8 cellular contexts compared by ENCODE assay signal in the genomic region with DNA sequence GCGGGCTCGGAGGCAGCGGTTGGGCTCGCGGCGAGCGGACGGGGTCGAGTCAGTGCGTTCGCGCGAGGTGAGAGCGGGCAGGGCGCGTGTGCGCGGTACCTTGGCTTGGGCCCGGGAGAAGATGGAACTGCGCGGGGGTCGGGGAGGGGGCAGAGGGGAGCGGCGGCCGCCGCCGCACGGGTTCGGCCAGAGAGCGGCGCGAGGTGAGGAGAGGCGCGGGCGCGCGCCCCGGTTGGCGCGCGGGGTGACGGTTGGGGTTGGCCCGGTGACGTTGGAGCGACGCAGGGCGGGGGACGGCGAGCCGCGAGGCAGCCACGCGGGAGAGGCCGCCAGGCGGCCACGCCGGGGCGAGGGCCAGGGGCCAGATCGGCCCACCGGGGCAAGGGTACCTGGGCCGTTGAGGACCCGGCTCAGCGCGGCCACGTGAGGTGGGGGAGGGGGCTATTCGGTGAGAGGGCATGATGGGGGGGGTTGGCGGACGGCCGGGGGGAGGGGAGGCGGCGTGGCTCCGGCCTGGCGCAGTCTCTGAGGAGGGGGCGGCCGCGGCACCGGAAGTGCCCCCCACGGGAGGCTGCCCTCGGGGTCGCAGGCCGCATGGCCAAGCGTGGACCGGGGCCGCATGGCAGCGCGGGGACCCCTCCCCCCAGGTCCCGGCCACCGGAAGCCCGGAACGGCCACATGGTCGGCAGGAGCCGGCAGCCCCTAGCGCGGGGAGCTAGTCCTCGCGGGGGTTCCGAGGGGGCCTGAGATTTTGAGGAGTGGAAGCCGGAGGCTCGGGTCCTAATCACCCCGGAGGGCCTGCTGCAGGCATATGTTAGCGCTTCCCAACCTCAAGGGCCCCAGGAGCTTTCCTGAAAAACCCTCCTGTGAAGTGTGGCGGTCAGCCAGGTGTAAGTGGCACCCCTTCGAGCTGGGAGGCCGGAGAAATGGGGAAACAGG. TPM values are rescaled to one million over a fixed set of nuclear protein-coding genes. Genes with fewer than 3 reads are reported as not detected.
DNase-seq lines count a peak whose midpoint lies in the region; ATAC-seq and TF ChIP-seq lines count a peak whose summit lies in the region.

No MANE protein-coding gene starts in this region.

- peaks cover 20% of the 10 kb centered on the region for H3K36me3 ChIP-seq in colonic mucosa
- peaks cover 4 to 39% of the 10 kb centered on the region in 2 donors for H3K36me3 ChIP-seq in left lung

- TF ChIP-seq CTCF in WI38 (IDR thresholded peaks at IDR 0.05; ENCODE audit: low read depth, low read length), result no peak
- TF ChIP-seq CTCF in colonic mucosa (IDR thresholded peaks at IDR 0.05), result no peak
- TF ChIP-seq CTCF in left lung (IDR thresholded peaks at IDR 0.05), result no peak

- ATAC-seq in HG03342 (IDR thresholded peaks at IDR 0.05; ENCODE audit: unreplicated experiment) (peak; percentile 1), left lung (peak; percentile 12), HG02610 (IDR thresholded peaks at IDR 0.05; ENCODE audit: unreplicated experiment) (no peak)

- H3K27me3 ChIP-seq in colonic mucosa (no peaks in the 10 kb centered on the region), left lung (no peaks in the 10 kb centered on the region)

- H3K9me3 ChIP-seq in colonic mucosa (no peaks in the 10 kb centered on the region), left lung (no peaks in the 10 kb centered on the region)

- peak overlapping the region; percentile 98 for H3K4me3 ChIP-seq in WI38 (ENCODE audit: low read depth, low read length)
- H3K4me3 ChIP-seq in colonic mucosa, result peak overlapping the region; percentile 74
- peak overlapping the region; percentile 89 to 97 for H3K4me3 ChIP-seq in left lung

- intact Hi-C loops in colonic mucosa (cut with DNase I) (no loop called here), left lung (cut with DNase I) (no loop called here)

- peak overlapping the region; percentile 79 to 98 for H3K9ac ChIP-seq in colonic mucosa (ENCODE audit: low read depth in 2 of 2, low read length in 2 of 2)

- H3K27ac ChIP-seq in colonic mucosa (peak overlapping the region; percentile 92), left lung (peak overlapping the region; percentile 96)

- DNase-seq in D341Med (ENCODE audit: low spot score) (peak; percentile 41), colonic mucosa (peak; percentile 59), left lung (peak; percentile 64 to 90), COLO829 (ENCODE audit: low spot score) (no peak)
- peak; percentile 31 for DNase-seq in stimulated activated CD8-positive, alpha-beta memory T cell treated with anti-CD3 and anti-CD28 coated beads, Interleukin-12 subunit alpha, Interleukin-12 subunit beta, amount 100 ng/mL, for 4 hours (ENCODE audit: low read depth)

- peaks cover 7% of the 10 kb centered on the region for H3K4me1 ChIP-seq in colonic mucosa
- peaks cover 17 to 43% of the 10 kb centered on the region in 2 donors for H3K4me1 ChIP-seq in left lung

RNA-seq across cellular contexts. Expression of a gene that starts 0.5 kb away (rescaled TPM):
- 100 to 1,000 TPM; 367 to 917 TPM for total RNA-seq in colonic mucosa
- total RNA-seq in left lung, result 100 to 1,000 TPM; 307 to 622 TPM

RNA-seq across cellular contexts. Expression of a gene that starts 7.2 kb away (rescaled TPM):
- total RNA-seq in colonic mucosa (10 to 100 TPM; 53.8 to 85.7 TPM), left lung (10 to 100 TPM; 48.2 to 54.9 TPM)

RNA-seq across cellular contexts. Expression of a gene that starts 13.5 kb away (rescaled TPM):
- total RNA-seq in colonic mucosa (10 to 100 TPM; 22.1 to 40.4 TPM), left lung (under 1 TPM; 0.37 to 0.67 TPM)

RNA-seq across cellular contexts. Expression of a gene that starts 21.2 kb away (rescaled TPM):
- total RNA-seq in colonic mucosa (10 to 100 TPM; 30.2 to 55.8 TPM), left lung (10 to 100 TPM; 27.8 to 35.2 TPM)

RNA-seq across cellular contexts. Expression of a gene that starts 26.4 kb away (rescaled TPM):
- 1 to 10 TPM; 1.9 to 5.7 TPM for total RNA-seq in colonic mucosa
- total RNA-seq in left lung, result under 1 TPM; 0.60 to 0.85 TPM

Comparison
In these comparisons a context has a peak if more than half of its experiments do, and no peak if none do; other contexts are left out.
1. RNA of a gene that starts 13.5 kb away (total RNA-seq): 22.1 to 40.4 TPM in colonic mucosa; 0.37 to 0.67 TPM in left lung; every median in the first group is over 10 times any median in the second.
2. Peak in every context shown above with its lines, with median percentiles within 50 percentile points of each other: H3K4me3 ChIP-seq.